22 cellular contexts compared by ENCODE assay signal in the genomic region with DNA sequence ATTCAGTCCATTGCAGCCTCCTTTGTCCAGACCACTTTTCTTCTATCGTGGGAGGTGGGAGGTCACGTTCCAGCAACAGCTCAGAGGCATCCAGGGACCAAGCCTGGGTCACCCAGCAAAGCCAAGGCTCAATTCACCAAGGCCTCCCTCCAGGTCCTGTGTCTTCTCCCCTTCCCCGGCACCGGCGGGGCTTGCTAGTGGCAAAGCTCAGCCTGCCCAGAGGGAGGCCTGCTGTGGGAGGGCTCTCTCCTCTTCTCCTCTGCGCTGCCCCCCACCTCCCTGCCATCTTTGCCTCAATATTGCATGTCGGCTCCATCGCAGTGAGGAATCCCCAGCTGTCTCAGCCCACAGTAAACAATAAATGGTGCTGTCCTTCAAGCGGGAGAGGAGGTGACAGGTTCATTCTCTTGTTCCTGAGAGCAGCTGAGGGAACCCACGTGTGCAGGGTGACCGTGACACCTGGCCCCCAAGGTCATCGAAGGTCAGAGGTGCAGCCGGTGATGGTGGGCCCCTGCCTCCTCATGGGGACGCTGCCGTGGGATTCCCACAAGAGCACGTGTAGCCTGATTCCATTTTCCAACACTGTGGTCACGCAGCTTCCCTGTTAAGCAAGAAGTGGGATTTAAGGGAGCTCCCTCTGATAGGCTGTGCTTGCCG.
A peak's percentile ranks its signal among the peaks of the same experiment; 100 is the strongest.
DNase-seq lines count a peak whose midpoint lies in the region; ATAC-seq, FAIRE-seq and TF ChIP-seq lines count a peak whose summit lies in the region.
"Had no signal": no experiment of that assay in that cellular context is flagged by ENCODE, and none has a peak within 500 bp of the region (broad histone marks: within the 10 kb centered on the region; RNA-seq: fewer than 3 reads in every experiment).

No MANE protein-coding gene starts in this region.

- H3K4me3 ChIP-seq in SK-N-SH (ENCODE audit: low read depth in 2 of 2, low read length in 1 of 2) = no peak overlapping the region
- H3K4me3 ChIP-seq in kidney (ENCODE audit: low read length in 2 of 2) = no peak overlapping the region
- H3K4me3 ChIP-seq in suprapubic skin = no peak overlapping the region
- H3K4me3 ChIP-seq: PC-9 had no signal

- H2AFZ ChIP-seq in SK-N-SH (ENCODE audit: low read depth) = no peak overlapping the region
- H2AFZ ChIP-seq: PC-9 had no signal

- no peak for TF ChIP-seq RAD21 in SK-N-SH (IDR thresholded peaks at IDR 0.05; ENCODE audit: low read length)

- H3K79me2 ChIP-seq in SK-N-SH (ENCODE audit: insufficient read depth) = no peaks in the 10 kb centered on the region

- H3K36me3 ChIP-seq in SK-N-SH (replicated peaks in 1 of 2; ENCODE audit: control insufficient read depth in 1 of 2, insufficient read depth in 2 of 2, low read length in 1 of 2) (no peaks in the 10 kb centered on the region), kidney (ENCODE audit: control insufficient read depth in 1 of 2, insufficient read depth in 2 of 2, low read length in 2 of 2) (no peaks in the 10 kb centered on the region), suprapubic skin (no peaks in the 10 kb centered on the region)

- H3K4me2 ChIP-seq in SK-N-SH = peak overlapping the region; percentile 7; the same call in 1 of the 2 replicates
- H3K4me2 ChIP-seq: KMS-11, PC-9 had no signal

- no peaks in the 10 kb centered on the region for H3F3A ChIP-seq in SK-N-SH (replicated peaks; ENCODE audit: insufficient read depth)

- TF ChIP-seq EP300 in SK-N-SH (IDR thresholded peaks at IDR 0.05; ENCODE audit: borderline replicate concordance in 1 of 2, low read depth in 1 of 2, low read length in 1 of 2) (no peak), suprapubic skin (IDR thresholded peaks at IDR 0.05) (no peak)

- intact Hi-C loops in kidney (cut with DNase I) = no loop called here
- intact Hi-C loops in activated naive CD4-positive, alpha-beta T cell treated with anti-CD3 and anti-CD28 coated beads for 36 hours (cut with micrococcal nuclease) = no loop called here

- CTCF ChIA-PET in SK-N-SH (lab: Yijun Ruan, JAX) = interaction anchor here (0.7 kb wide), 1 partner anchor 10 kb away, joined by 3 read pairs; no protein-coding TSS in a partner anchor
- CTCF ChIA-PET in RWPE1 (lab: Yijun Ruan, JAX) = no interaction called here
- CTCF ChIA-PET in activated naive CD4-positive, alpha-beta T cell treated with anti-CD3 and anti-CD28 coated beads for 36 hours (lab: Charles Lee) = interaction anchor here (0.6 kb wide), 1 partner anchor 1344 kb away, joined by 3 read pairs; no protein-coding TSS in a partner anchor

- H3K27me3 Mint-ChIP-seq in activated naive CD4-positive, alpha-beta T cell treated with anti-CD3 and anti-CD28 coated beads for 36 hours (ENCODE audit: low read depth) = no peaks in the 10 kb centered on the region

- TF ChIP-seq CTCF in SK-N-SH (IDR thresholded peaks at IDR 0.05) (no peak), RWPE1 (conservative IDR thresholded peaks at IDR 0.05; ENCODE audit: low read depth) (no peak), kidney (IDR thresholded peaks at IDR 0.05; ENCODE audit: borderline replicate concordance, extremely low read depth, insufficient read depth) (no peak), suprapubic skin (IDR thresholded peaks at IDR 0.05) (no peak)

- H3K9ac ChIP-seq in SK-N-SH = no peak overlapping the region
- no peak overlapping the region for H3K9ac ChIP-seq in kidney (ENCODE audit: low read length in 2 of 2)
- H3K9ac ChIP-seq: KMS-11 had no signal

- H3K36me3 Mint-ChIP-seq in activated naive CD4-positive, alpha-beta T cell treated with anti-CD3 and anti-CD28 coated beads for 36 hours (ENCODE audit: low read depth) = no peaks in the 10 kb centered on the region
- H3K36me3 Mint-ChIP-seq: CD14-positive monocyte had no signal

- WGBS in SK-N-SH (ENCODE audit: low lambda C conversion rate) = 80% methylated on average over 12 of the region's 18 CpGs
- WGBS in suprapubic skin = 63% methylated on average over 8 of the region's 18 CpGs

- TF ChIP-seq POLR2A in suprapubic skin (IDR thresholded peaks at IDR 0.05) = no peak

- no peak overlapping the region for H3K4me3 Mint-ChIP-seq in activated naive CD4-positive, alpha-beta T cell treated with anti-CD3 and anti-CD28 coated beads for 36 hours
- H3K4me3 Mint-ChIP-seq: B cell, CD14-positive monocyte had no signal

- H3K4me1 ChIP-seq in SK-N-SH (ENCODE audit: control insufficient read depth in 1 of 2, insufficient read depth in 2 of 2, low read depth in 1 of 2, low read length in 1 of 2) (peaks cover 6 to 11% of the 10 kb centered on the region in 2 experiments; a peak in 1 of 4 replicates), kidney (ENCODE audit: control insufficient read depth in 1 of 2, insufficient read depth in 1 of 2, low read depth in 1 of 2, low read length in 2 of 2) (no peaks in the 10 kb centered on the region), suprapubic skin (peaks cover 23% of the 10 kb centered on the region)

- ATAC-seq in SK-N-SH treated with all-trans-retinoic acid at 6 μM for 48 hours (no peak), GM21390 (IDR thresholded peaks at IDR 0.05; ENCODE audit: unreplicated experiment) (no peak), GM21825 (IDR thresholded peaks at IDR 0.05; ENCODE audit: unreplicated experiment) (no peak)

- no peak overlapping the region for H3K27ac Mint-ChIP-seq in activated naive CD4-positive, alpha-beta T cell treated with anti-CD3 and anti-CD28 coated beads for 36 hours
- H3K27ac Mint-ChIP-seq: B cell had no signal

- no peaks in the 10 kb centered on the region for H3K9me2 ChIP-seq in SK-N-SH

- H3K4me1 Mint-ChIP-seq in activated naive CD4-positive, alpha-beta T cell treated with anti-CD3 and anti-CD28 coated beads for 36 hours (ENCODE audit: low read depth) = no peaks in the 10 kb centered on the region
- H3K4me1 Mint-ChIP-seq: B cell, CD14-positive monocyte had no signal

- H4K20me1 ChIP-seq in SK-N-SH (ENCODE audit: insufficient read depth) = no peaks in the 10 kb centered on the region

- H3K27ac ChIP-seq in SK-N-SH (ENCODE audit: low read depth in 2 of 2, low read length in 1 of 2) (no peak overlapping the region), RWPE1 (peak overlapping the region; percentile 100), kidney (ENCODE audit: low read depth in 2 of 2, low read length in 2 of 2) (no peak overlapping the region), suprapubic skin (peak overlapping the region; percentile 64)
- H3K27ac ChIP-seq: KMS-11, PC-9 had no signal

- DNase-seq in SK-N-SH (no peak), RWPE1 (ENCODE audit: low spot score) (no peak), kidney (peak; percentile 64), suprapubic skin (ENCODE audit: low spot score in 2 of 2) (no peak)
- DNase-seq in activated naive CD4-positive, alpha-beta T cell treated with anti-CD3 and anti-CD28 coated beads for 36 hours = no peak
- DNase-seq: DMS53, GDM1, HCEC 1CT, NCI-H1105 treated with DMSO at 0.1 percent for 48 hours, NCI-H2029 treated with DMSO at 0.1 percent for 48 hours, NCI-H446 treated with DMSO at 0.1 percent for 48 hours, NCI-H526 treated with DMSO at 0.1 percent for 48 hours, PC-9, RPMI8226 had no signal

- POLR2A ChIA-PET in SK-N-SH (lab: Yijun Ruan, JAX) = no interaction called here
- POLR2A ChIA-PET in RWPE1 (lab: Yijun Ruan, JAX; ENCODE audit: low non-redundant PET) = no interaction called here

- H3K27me3 ChIP-seq in SK-N-SH (ENCODE audit: insufficient read depth) = no peaks in the 10 kb centered on the region
- peaks cover 2% of the 10 kb centered on the region for H3K27me3 ChIP-seq in suprapubic skin

- FAIRE-seq in kidney (lab: Jason Lieb, UNC) = no peak
- FAIRE-seq: A204.1, D721Med had no signal

- no peaks in the 10 kb centered on the region for H3K9me3 Mint-ChIP-seq in activated naive CD4-positive, alpha-beta T cell treated with anti-CD3 and anti-CD28 coated beads for 36 hours

- no peaks in the 10 kb centered on the region for H3K9me3 ChIP-seq in SK-N-SH
- H3K9me3 ChIP-seq in kidney (ENCODE audit: control insufficient read depth in 1 of 2, low read length in 2 of 2) = peaks cover 2 to 3% of the 10 kb centered on the region in 2 donors
- no peaks in the 10 kb centered on the region for H3K9me3 ChIP-seq in suprapubic skin

TF ChIP-seq in SK-N-SH, 30 proteins besides CTCF, POLR2A, EP300 and RAD21:
- TF ChIP-seq POLR2AphosphoS5 (IDR thresholded peaks at IDR 0.05; ENCODE audit: low read depth, low read length) (no peak), GATA2 (CRISPR knock-in tag; IDR thresholded peaks at IDR 0.05) (no peak)

TF ChIP-seq in SK-N-SH treated with all-trans-retinoic acid at 6 μM for 48 hours, 23 proteins besides CTCF, POLR2A, EP300 and RAD21 (continues in another document):
- TF ChIP-seq POU6F1 (CRISPR knock-in tag; IDR thresholded peaks at IDR 0.05; ENCODE audit: borderline replicate concordance, low read depth) (no peak), PPARA (CRISPR knock-in tag; IDR thresholded peaks at IDR 0.05; ENCODE audit: borderline replicate concordance) (no peak), ARNTL (CRISPR knock-in tag; IDR thresholded peaks at IDR 0.05; ENCODE audit: borderline replicate concordance, low read depth) (no peak), CSRNP3 (CRISPR knock-in tag; IDR thresholded peaks at IDR 0.05) (no peak), OSR1 (CRISPR knock-in tag; IDR thresholded peaks at IDR 0.05) (no peak), ZFP30 (CRISPR knock-in tag; IDR thresholded peaks at IDR 0.05) (no peak), ZC3H10 (CRISPR knock-in tag; IDR thresholded peaks at IDR 0.05) (no peak), ZFP3 (CRISPR knock-in tag; IDR thresholded peaks at IDR 0.05) (no peak)

Comparison
In these comparisons a context has a peak if more than half of its experiments do, and no peak if none do; other contexts are left out.
1. H3K27ac ChIP-seq: peak in RWPE1 (single experiment) and suprapubic skin (single experiment); none in SK-N-SH (0 of 2) and kidney (0 of 2).